8 cellular contexts compared by ENCODE assay signal in genomic region chr20:32019156-32019510, GRCh38. TPM values are rescaled to one million over a fixed set of nuclear protein-coding genes. Genes with fewer than 3 reads are reported as not detected.
DNase-seq lines count a peak whose midpoint lies in the region; ATAC-seq and TF ChIP-seq lines count a peak whose summit lies in the region.

No MANE protein-coding gene starts in this region.

- H3K27me3 ChIP-seq in BE2C, result peaks cover 8% of the 10 kb centered on the region; the same call in 1 of the 2 replicates
- H3K27me3 ChIP-seq in HCT116 (ENCODE audit: insufficient read depth, low read length), result peaks cover 10% of the 10 kb centered on the region
- H3K27me3 ChIP-seq in iPS DF 6.9 (ENCODE audit: control insufficient read depth, insufficient read depth, low read length), result no peaks in the 10 kb centered on the region

- no peaks in the 10 kb centered on the region for H3K9me2 ChIP-seq in HCT116 (ENCODE audit: insufficient read depth)

- ATAC-seq in HCT116 (peak; percentile 50), GM18498 (IDR thresholded peaks at IDR 0.05; ENCODE audit: unreplicated experiment) (no peak)

- H3K4me3 ChIP-seq in BE2C (ENCODE audit: low read depth, low read length) (peak overlapping the region; percentile 30), HCT116 (replicated peaks in 1 of 2; ENCODE audit: low read depth in 1 of 2, low read length in 2 of 2) (peak overlapping the region; percentile 29 to 58), iPS DF 6.9 (ENCODE audit: low read length) (peak overlapping the region; percentile 81; the same call in 1 of the 2 replicates)

- TF ChIP-seq POLR2A in HCT116 (IDR thresholded peaks at IDR 0.05; ENCODE audit: borderline replicate concordance, extremely low read depth, insufficient read depth, insufficient read length), result no peak

- H3K9me3 Mint-ChIP-seq in type B pancreatic cell, result no peaks in the 10 kb centered on the region

- no peaks in the 10 kb centered on the region for H3K36me3 ChIP-seq in BE2C
- H3K36me3 ChIP-seq in HCT116 (ENCODE audit: control insufficient read depth in 1 of 2, insufficient read depth in 2 of 2, low read length in 2 of 2), result no peaks in the 10 kb centered on the region
- no peaks in the 10 kb centered on the region for H3K36me3 ChIP-seq in iPS DF 6.9 (ENCODE audit: control insufficient read depth, insufficient read depth, low read length)

- H4K20me1 ChIP-seq in HCT116 (ENCODE audit: insufficient read depth), result no peaks in the 10 kb centered on the region

- intact Hi-C loops in HCT116 (cut with micrococcal nuclease), result loop anchor here (5.0 kb wide), 1 partner anchor 463 kb away; no protein-coding TSS in a partner anchor

- H3K27ac Mint-ChIP-seq in type B pancreatic cell, result peak overlapping the region; percentile 71

- H3K9me3 ChIP-seq in BE2C, result no peaks in the 10 kb centered on the region
- no peaks in the 10 kb centered on the region for H3K9me3 ChIP-seq in HCT116 (ENCODE audit: control insufficient read depth in 1 of 2, insufficient read depth in 1 of 2, low read depth in 1 of 2, low read length in 2 of 2)
- H3K9me3 ChIP-seq in iPS DF 6.9 (ENCODE audit: control insufficient read depth, insufficient read depth, low read length), result no peaks in the 10 kb centered on the region

- POLR2A ChIA-PET in HCT116 (lab: Charles Lee), result no interaction called here

- TF ChIP-seq RAD21 in HCT116 (IDR thresholded peaks at IDR 0.05; ENCODE audit: low read depth), result no peak

- peak overlapping the region; percentile 92 for H3K4me3 Mint-ChIP-seq in type B pancreatic cell

- TF ChIP-seq CTCF in BE2C (IDR thresholded peaks at IDR 0.05; ENCODE audit: low read depth, low read length), result peak; percentile 10; the same call in 1 of the 2 replicates
- peak in 1 of 3 experiments; percentile 32; a peak in 2 of 6 replicates for TF ChIP-seq CTCF in HCT116 (IDR thresholded peaks at IDR 0.05 in 2 of 3, conservative IDR thresholded peaks at IDR 0.05 in 1 of 3; ENCODE audit: borderline replicate concordance in 1 of 3, insufficient read depth in 1 of 3, low read depth in 2 of 3, low read length in 2 of 3)
- peak; percentile 41 for TF ChIP-seq CTCF in type B pancreatic cell (conservative IDR thresholded peaks at IDR 0.05)

- H3K27ac ChIP-seq in HCT116 (ENCODE audit: low read depth, low read length), result no peak overlapping the region
- H3K27ac ChIP-seq in iPS DF 6.9 (ENCODE audit: low read length), result no peak overlapping the region

- H2AFZ ChIP-seq in HCT116 (ENCODE audit: low read depth, low read length, poor library complexity, severe bottlenecking), result no peak overlapping the region

- no CpG with 5 or more reads among the region's 42 CpGs for WGBS in iPS DF 6.9 (ENCODE audit: insufficient coverage, insufficient read length)

- H3K4me1 Mint-ChIP-seq in type B pancreatic cell (ENCODE audit: unreplicated experiment), result peaks cover 18% of the 10 kb centered on the region

- no peaks in the 10 kb centered on the region for H3K36me3 Mint-ChIP-seq in type B pancreatic cell

- peak overlapping the region; percentile 89 for H3K4me2 ChIP-seq in HCT116 (ENCODE audit: low read length)

- BruUV-seq in HCT116 (replicated peaks; lab: Mats Ljungman, UMichigan), result no TSS peak

- CTCF ChIA-PET in HCT116 (lab: Charles Lee), result interaction anchor here (1.9 kb wide), 1 partner anchor 13 kb away, joined by 7 read pairs; no protein-coding TSS in a partner anchor

- H3K4me1 ChIP-seq in BE2C, result no peaks in the 10 kb centered on the region; the same call in 1 of the 2 replicates
- peaks cover 9 to 24% of the 10 kb centered on the region in 2 experiments for H3K4me1 ChIP-seq in HCT116 (ENCODE audit: control insufficient read depth in 1 of 2, insufficient read depth in 2 of 2, low read length in 2 of 2)
- no peaks in the 10 kb centered on the region; the same call in 1 of the 2 replicates for H3K4me1 ChIP-seq in iPS DF 6.9 (ENCODE audit: control insufficient read depth, insufficient read depth, low read length)

- H3K27me3 Mint-ChIP-seq in type B pancreatic cell, result peaks cover 91% of the 10 kb centered on the region

- peak; percentile 61 for DNase-seq in BE2C
- DNase-seq in HCT116 (ENCODE audit: low read depth, low spot score), result no peak
- peak; percentile 68 for DNase-seq in SW480 (ENCODE audit: low spot score)
- peak; percentile 27 for DNase-seq in iPS DF 6.9 (ENCODE audit: low read depth, low spot score)
- no peak for DNase-seq in type B pancreatic cell (ENCODE audit: extremely low spot score, unreplicated experiment)
- DNase-seq in EL, result no peak
- DNase-seq in Kasumi-1 (lab: John Stamatoyannopoulos, UW), result no peak

- H3K9ac ChIP-seq in HCT116 (ENCODE audit: low read length), result no peak overlapping the region; the same call in 1 of the 2 replicates

- H3K79me2 ChIP-seq in HCT116 (ENCODE audit: insufficient read depth, low read length), result no peaks in the 10 kb centered on the region

- RAD21 ChIA-PET in HCT116 (lab: Charles Lee; ENCODE audit: low non-redundant PET in 1 of 2, low total read pairs in 2 of 2, uncharacterized antibody in 2 of 2, unreplicated experiment in 2 of 2), result no interaction called here

TF ChIP-seq in HCT116, 20 proteins besides CTCF, POLR2A, EP300 and RAD21 (continues in another document):
- TF ChIP-seq CEBPB (IDR thresholded peaks at IDR 0.05; ENCODE audit: low read depth) (no peak), SIN3A (IDR thresholded peaks at IDR 0.05; ENCODE audit: low read depth) (no peak), REST (IDR thresholded peaks at IDR 0.05; ENCODE audit: low read depth) (no peak), FOSL1 (IDR thresholded peaks at IDR 0.05; ENCODE audit: low read depth) (no peak), EGR1 (IDR thresholded peaks at IDR 0.05; ENCODE audit: low read depth) (no peak), ZBTB33 (IDR thresholded peaks at IDR 0.05; ENCODE audit: extremely low read depth, insufficient replicate concordance, low read length) (no peak), SP1 (IDR thresholded peaks at IDR 0.05; ENCODE audit: low read depth) (no peak), EZH2phosphoT487 (IDR thresholded peaks at IDR 0.05; ENCODE audit: borderline replicate concordance) (no peak), EZH2 (IDR thresholded peaks at IDR 0.05) (no peak), SRF (IDR thresholded peaks at IDR 0.05; ENCODE audit: low read depth) (no peak), YY1 (IDR thresholded peaks at IDR 0.05; ENCODE audit: extremely low read depth, insufficient replicate concordance, low read depth, low read length) (no peak), JUND (IDR thresholded peaks at IDR 0.05) (no peak), POLR2AphosphoS5 (IDR thresholded peaks at IDR 0.05; ENCODE audit: low read depth, low read length) (no peak)
- TF ChIP-seq, protein P1, sequence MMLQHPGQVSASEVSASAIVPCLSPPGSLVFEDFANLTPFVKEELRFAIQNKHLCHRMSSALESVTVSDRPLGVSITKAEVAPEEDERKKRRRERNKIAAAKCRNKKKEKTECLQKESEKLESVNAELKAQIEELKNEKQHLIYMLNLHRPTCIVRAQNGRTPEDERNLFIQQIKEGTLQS (IDR thresholded peaks at IDR 0.05), result no peak

RNA-seq across cellular contexts. Expression of gene CCM2L, which starts 8.9 kb away (rescaled TPM):
- polyA plus RNA-seq in BE2C (2012; ENCODE audit: insufficient read depth, insufficient read length, low read depth), result 1.3 TPM
- total RNA-seq in HCT116 (2021; ENCODE audit: unreplicated experiment), result 1.4 TPM
- polyA plus RNA-seq in HCT116 (2012), result 0.75 and 1.3 TPM in 2 replicates
- 0.19 and 0.63 TPM in 2 replicates for total RNA-seq in type B pancreatic cell (ENCODE audit: low replicate concordance)

RNA-seq across cellular contexts. Expression of gene HCK, which starts 32.9 kb away (rescaled TPM):
- polyA plus RNA-seq in BE2C (2012; ENCODE audit: insufficient read depth, insufficient read length, low read depth), result not detected
- total RNA-seq in HCT116 (2021; ENCODE audit: unreplicated experiment), result 0.17 TPM
- 0.09 TPM in 1 of 2 replicates, not detected in the other for polyA plus RNA-seq in HCT116 (2012)
- not detected in 2 replicates for total RNA-seq in type B pancreatic cell (ENCODE audit: low replicate concordance)

RNA-seq across cellular contexts. Expression of gene XKR7, which starts 51.2 kb away (rescaled TPM):
- polyA plus RNA-seq in BE2C (2012; ENCODE audit: insufficient read depth, insufficient read length, low read depth), result 63.7 TPM
- not detected for total RNA-seq in HCT116 (2021; ENCODE audit: unreplicated experiment)
- polyA plus RNA-seq in HCT116 (2012), result not detected in 2 replicates
- 4.2 and 4.9 TPM in 2 replicates for total RNA-seq in type B pancreatic cell (ENCODE audit: low replicate concordance)

Comparison
In these comparisons a context has a peak if more than half of its experiments do, and no peak if none do; other contexts are left out.
1. DNase-seq: peak in BE2C (single experiment), SW480 (single experiment) and iPS DF 6.9 (single experiment); none in HCT116 (single experiment), type B pancreatic cell (single experiment), EL (single experiment) and Kasumi-1 (0 of 2).
2. H3K4me3 ChIP-seq: peak in every context shown above with its lines; median percentile 81 in iPS DF 6.9; 44 in HCT116; 30 in BE2C.